20 cellular contexts compared by ENCODE assay signal in the genomic region with DNA sequence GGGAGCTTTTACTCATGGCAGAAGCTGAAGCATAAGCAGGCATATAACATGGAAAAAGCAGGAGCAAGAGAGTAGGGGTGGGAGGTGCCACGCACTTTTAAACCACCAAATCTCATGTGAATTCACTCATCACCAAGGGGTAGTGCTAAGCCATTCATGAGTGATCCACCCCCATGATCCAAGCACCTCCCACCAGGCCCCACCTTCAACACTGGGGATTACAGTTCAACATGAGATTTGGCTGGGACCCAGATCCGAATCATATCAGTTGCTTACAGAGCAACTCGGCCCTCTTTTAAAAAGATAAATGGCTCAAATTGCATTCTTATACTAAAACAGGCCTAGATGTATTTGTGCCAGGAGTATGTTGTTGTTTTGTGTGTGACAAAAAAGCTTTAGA.
"Had no signal": no experiment of that assay in that cellular context is flagged by ENCODE, and none has a peak within 500 bp of the region (broad histone marks: within the 10 kb centered on the region; RNA-seq: fewer than 3 reads in every experiment).

No MANE protein-coding gene starts in this region.

- H3K9me3 Mint-ChIP-seq: activated naive CD8-positive, alpha-beta T cell treated with anti-CD3 and anti-CD28 coated beads for 36 hours; activated T-cell treated with anti-CD3 and anti-CD28 coated beads, Interleukin-2, amount 50 U/mL, for 4 hours; activated T-helper 2 cell treated with anti-CD3 and anti-CD28 coated beads, Interferon-gamma antibody, Interleukin-2, Interleukin-4, amounts not matched to agents 10 μg/mL and 5 μg/mL and 100 μg/mL, durations not matched to agents 14 hours and 24 hours and 36 hours had no signal

- H3K27me3 Mint-ChIP-seq: activated naive CD8-positive, alpha-beta T cell treated with anti-CD3 and anti-CD28 coated beads for 36 hours had no signal

- H3K36me3 ChIP-seq: left lung, prostate gland, right atrium auricular region, upper lobe of right lung had no signal

- H3K4me1 ChIP-seq: prostate gland, right atrium auricular region, upper lobe of right lung had no signal

- H3K27me3 ChIP-seq: left lung, right atrium auricular region, upper lobe of right lung had no signal

- H3K4me1 Mint-ChIP-seq: activated naive CD8-positive, alpha-beta T cell treated with anti-CD3 and anti-CD28 coated beads for 36 hours; immature natural killer cell; natural killer cell had no signal

- H3K4me3 Mint-ChIP-seq: activated naive CD8-positive, alpha-beta T cell treated with anti-CD3 and anti-CD28 coated beads for 36 hours; activated T-cell treated with anti-CD3 and anti-CD28 coated beads, Interleukin-2, amount 50 U/mL, for 4 hours; immature natural killer cell; natural killer cell had no signal

- DNase-seq: activated CD4-positive, alpha-beta T cell treated with anti-CD3 and anti-CD28 coated beads for 4 hours; activated CD4-positive, alpha-beta T cell treated with anti-CD3 and anti-CD28 coated beads, Interleukin-2, amount 50 U/mL, for 48 hours; activated CD4-positive, CD25-positive, alpha-beta regulatory T cell; activated CD8-positive, alpha-beta memory T cell treated with anti-CD3 and anti-CD28 coated beads, Interleukin-2, amount 50 U/mL, for 48 hours; activated naive CD4-positive, alpha-beta T cell; activated naive CD8-positive, alpha-beta T cell treated with anti-CD3 and anti-CD28 coated beads for 36 hours; activated T-cell treated with anti-CD3 and anti-CD28 coated beads, Interleukin-2, amount 50 U/mL, for 4 hours; central memory CD4-positive, alpha-beta T cell; effector memory CD4-positive, alpha-beta T cell; foreskin melanocyte; immature natural killer cell; left lung; natural killer cell; stimulated activated CD4-positive, alpha-beta T cell treated with anti-CD3 and anti-CD28 coated beads, Interleukin-4, amount 100 ng/mL, for 24 hours; stimulated activated naive CD4-positive, alpha-beta T cell treated with Interleukin-2 at 50 U/mL for 16 hours; upper lobe of right lung had no signal

- H3K27ac ChIP-seq: left lung, prostate gland, right atrium auricular region, upper lobe of right lung had no signal

- H3K36me3 Mint-ChIP-seq: activated naive CD8-positive, alpha-beta T cell treated with anti-CD3 and anti-CD28 coated beads for 36 hours; immature natural killer cell; natural killer cell had no signal

- H3K4me3 ChIP-seq: left lung, lung, prostate gland, right atrium auricular region, upper lobe of right lung had no signal

- H3K27ac Mint-ChIP-seq: activated naive CD8-positive, alpha-beta T cell treated with anti-CD3 and anti-CD28 coated beads for 36 hours; activated T-helper 2 cell treated with anti-CD3 and anti-CD28 coated beads, Interferon-gamma antibody, Interleukin-2, Interleukin-4, amounts not matched to agents 10 μg/mL and 5 μg/mL and 100 μg/mL, durations not matched to agents 14 hours and 24 hours and 36 hours; immature natural killer cell; natural killer cell had no signal

- H3K9me3 ChIP-seq: left lung, prostate gland, right atrium auricular region, upper lobe of right lung had no signal
